ENCODE assay signal across 1 cellular context in genomic region chr19:47399198-47399597, GRCh38.
TF ChIP-seq lines count a peak whose summit lies in the region.

No MANE protein-coding gene starts in this region.

TF ChIP-seq in WTC11, 78 proteins besides CTCF, POLR2A, EP300 and RAD21 (continued from another document):
- TF ChIP-seq, protein P1, sequence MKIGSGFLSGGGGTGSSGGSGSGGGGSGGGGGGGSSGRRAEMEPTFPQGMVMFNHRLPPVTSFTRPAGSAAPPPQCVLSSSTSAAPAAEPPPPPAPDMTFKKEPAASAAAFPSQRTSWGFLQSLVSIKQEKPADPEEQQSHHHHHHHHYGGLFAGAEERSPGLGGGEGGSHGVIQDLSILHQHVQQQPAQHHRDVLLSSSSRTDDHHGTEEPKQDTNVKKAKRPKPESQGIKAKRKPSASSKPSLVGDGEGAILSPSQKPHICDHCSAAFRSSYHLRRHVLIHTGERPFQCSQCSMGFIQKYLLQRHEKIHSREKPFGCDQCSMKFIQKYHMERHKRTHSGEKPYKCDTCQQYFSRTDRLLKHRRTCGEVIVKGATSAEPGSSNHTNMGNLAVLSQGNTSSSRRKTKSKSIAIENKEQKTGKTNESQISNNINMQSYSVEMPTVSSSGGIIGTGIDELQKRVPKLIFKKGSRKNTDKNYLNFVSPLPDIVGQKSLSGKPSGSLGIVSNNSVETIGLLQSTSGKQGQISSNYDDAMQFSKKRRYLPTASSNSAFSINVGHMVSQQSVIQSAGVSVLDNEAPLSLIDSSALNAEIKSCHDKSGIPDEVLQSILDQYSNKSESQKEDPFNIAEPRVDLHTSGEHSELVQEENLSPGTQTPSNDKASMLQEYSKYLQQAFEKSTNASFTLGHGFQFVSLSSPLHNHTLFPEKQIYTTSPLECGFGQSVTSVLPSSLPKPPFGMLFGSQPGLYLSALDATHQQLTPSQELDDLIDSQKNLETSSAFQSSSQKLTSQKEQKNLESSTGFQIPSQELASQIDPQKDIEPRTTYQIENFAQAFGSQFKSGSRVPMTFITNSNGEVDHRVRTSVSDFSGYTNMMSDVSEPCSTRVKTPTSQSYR (CRISPR knock-in tag; IDR thresholded peaks at IDR 0.05), result 0 out of 2 replicates have a peak, but pooled peaks have one; percentile 53
- no peak for TF ChIP-seq ZNF396 (CRISPR knock-in tag; IDR thresholded peaks at IDR 0.05; ENCODE audit: borderline replicate concordance)
